In the genomic region with DNA sequence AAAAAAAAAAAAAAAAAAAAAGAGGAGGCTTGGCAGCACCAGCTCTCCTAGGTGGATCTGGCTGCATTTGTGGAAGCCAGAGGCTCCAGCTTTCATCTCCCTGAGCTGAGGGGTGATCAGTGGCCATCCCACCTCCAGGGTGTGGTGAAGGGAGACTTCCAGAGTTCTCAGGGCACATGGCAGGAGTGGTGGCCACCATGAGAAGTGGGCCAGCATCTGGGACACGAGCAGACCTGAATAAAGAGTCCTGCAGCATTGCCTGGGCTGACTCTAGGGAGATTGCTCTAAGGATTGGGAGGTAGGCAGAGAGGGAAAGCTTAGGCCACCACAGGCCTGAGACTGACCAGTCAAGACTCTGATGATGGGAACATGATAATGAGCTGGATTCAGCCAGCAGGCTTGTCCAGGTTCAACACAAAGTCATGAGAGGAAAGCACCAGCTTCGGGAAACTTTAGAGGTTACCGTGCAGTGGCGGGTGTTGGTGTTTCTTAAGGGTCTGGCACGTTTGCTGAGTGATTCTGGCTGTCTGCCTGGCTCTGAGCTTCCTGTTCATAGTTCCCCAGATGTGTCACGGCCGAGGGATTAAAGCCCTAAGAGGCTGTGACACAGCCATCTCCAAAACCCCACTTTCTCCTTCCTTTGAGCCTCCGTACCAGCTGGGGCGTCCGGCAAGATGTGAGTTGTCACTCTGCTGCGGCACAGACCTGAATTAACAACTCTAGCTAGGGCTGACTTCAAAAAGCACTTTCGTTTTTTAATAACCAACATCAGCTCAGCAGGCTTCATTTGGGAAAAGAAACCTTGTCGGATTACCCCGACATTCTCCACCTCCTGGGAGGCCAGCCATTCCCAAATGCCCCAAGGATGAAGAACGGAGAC, we compare ENCODE assay signal across 7 cellular contexts. TPM values are rescaled to one million over a fixed set of nuclear protein-coding genes. Genes with fewer than 3 reads are reported as not detected.
DNase-seq lines count a peak whose midpoint lies in the region; ATAC-seq and TF ChIP-seq lines count a peak whose summit lies in the region.

No MANE protein-coding gene starts in this region.

- H3K9me3 ChIP-seq in colonic mucosa (no peaks in the 10 kb centered on the region), suprapubic skin (no peaks in the 10 kb centered on the region)
- H3K9me3 ChIP-seq in naive thymus-derived CD4-positive, alpha-beta T cell (ENCODE audit: control insufficient read depth in 2 of 3, low read length in 3 of 3) = no peaks in the 10 kb centered on the region

- H3K27me3 Mint-ChIP-seq in naive thymus-derived CD4-positive, alpha-beta T cell = peaks cover 0 to 31% (median 6%) of the 10 kb centered on the region in 5 donors

- peaks cover 11 to 26% (median 16%) of the 10 kb centered on the region in 7 donors for H3K4me1 Mint-ChIP-seq in naive thymus-derived CD4-positive, alpha-beta T cell

- ATAC-seq in GM19324 (IDR thresholded peaks at IDR 0.05; ENCODE audit: low FRiP score, unreplicated experiment) (peak; percentile 65), HG03139 (IDR thresholded peaks at IDR 0.05; ENCODE audit: unreplicated experiment) (peak; percentile 70)
- peak; percentile 84 for ATAC-seq in naive thymus-derived CD4-positive, alpha-beta T cell

- no peak for TF ChIP-seq CTCF in colonic mucosa (IDR thresholded peaks at IDR 0.05)
- TF ChIP-seq CTCF in suprapubic skin (IDR thresholded peaks at IDR 0.05) = no peak

- no peaks in the 10 kb centered on the region for H3K4me1 ChIP-seq in colonic mucosa
- H3K4me1 ChIP-seq in naive thymus-derived CD4-positive, alpha-beta T cell (ENCODE audit: control insufficient read depth in 2 of 2, insufficient read depth in 2 of 2, low read length in 2 of 2) = no peaks in the 10 kb centered on the region
- peaks cover 16% of the 10 kb centered on the region for H3K4me1 ChIP-seq in suprapubic skin

- H3K9me3 Mint-ChIP-seq in naive thymus-derived CD4-positive, alpha-beta T cell = peaks cover 0 to 7% (median 0%) of the 10 kb centered on the region in 11 donors

- H3K27ac ChIP-seq in colonic mucosa (peak overlapping the region; percentile 24), suprapubic skin (peak overlapping the region; percentile 69)
- no peak overlapping the region for H3K27ac ChIP-seq in naive thymus-derived CD4-positive, alpha-beta T cell (ENCODE audit: low read depth, low read length)

- H3K27ac Mint-ChIP-seq in naive thymus-derived CD4-positive, alpha-beta T cell = peak overlapping the region in 5 of 9 donors; percentile 2 to 69 (median 20)

- CTCF ChIA-PET in naive thymus-derived CD4-positive, alpha-beta T cell (lab: Charles Lee) = interaction anchor here (0.5 to 0.7 kb wide), 2 partner anchors 136 to 882 kb away, joined by 3 to 5 read pairs; no protein-coding TSS in a partner anchor

- H3K4me3 ChIP-seq in colonic mucosa (no peak overlapping the region), suprapubic skin (peak overlapping the region; percentile 47)
- H3K4me3 ChIP-seq in naive thymus-derived CD4-positive, alpha-beta T cell (ENCODE audit: low read length) = peak overlapping the region; percentile 25

- no peak for TF ChIP-seq POLR2A in suprapubic skin (IDR thresholded peaks at IDR 0.05)

- POLR2A ChIA-PET in naive thymus-derived CD4-positive, alpha-beta T cell (lab: Charles Lee) = no interaction called here

- intact Hi-C loops in colonic mucosa (cut with DNase I) = no loop called here
- intact Hi-C loops in naive thymus-derived CD4-positive, alpha-beta T cell (cut with micrococcal nuclease) = no loop called here

- H3K36me3 Mint-ChIP-seq in naive thymus-derived CD4-positive, alpha-beta T cell = peaks cover 0 to 5% (median 0%) of the 10 kb centered on the region in 5 donors

- H3K4me3 Mint-ChIP-seq in naive thymus-derived CD4-positive, alpha-beta T cell = peak overlapping the region; percentile 73 to 88 (median 82)

- peak overlapping the region in 1 of 2 donors; percentile 27 for H3K9ac ChIP-seq in colonic mucosa (ENCODE audit: low read depth in 2 of 2, low read length in 2 of 2)

- no peaks in the 10 kb centered on the region for H3K36me3 ChIP-seq in colonic mucosa
- H3K36me3 ChIP-seq in naive thymus-derived CD4-positive, alpha-beta T cell (ENCODE audit: control insufficient read depth in 2 of 3, insufficient read depth in 3 of 3, low read length in 3 of 3) = no peaks in the 10 kb centered on the region
- no peaks in the 10 kb centered on the region for H3K36me3 ChIP-seq in suprapubic skin

- WGBS in suprapubic skin = 11% methylated on average over 13 of the region's 15 CpGs

- DNase-seq in activated CD4-positive, CD25-positive, alpha-beta regulatory T cell treated with anti-CD3 and anti-CD28 coated beads, Interleukin-2, amount 50 U/mL, for 16 hours (ENCODE audit: low read depth, low spot score) = peak; percentile 28
- DNase-seq in colonic mucosa (peak; percentile 66), suprapubic skin (ENCODE audit: low spot score in 2 of 2) (peak; percentile 81 to 85), COLO668 (lab: John Stamatoyannopoulos, UW; ENCODE audit: unreplicated experiment) (no peak)
- DNase-seq in naive thymus-derived CD4-positive, alpha-beta T cell = peak in 6 of 9 donors; percentile 4 to 46 (median 22)

- TF ChIP-seq EP300 in suprapubic skin (IDR thresholded peaks at IDR 0.05) = no peak

- no peaks in the 10 kb centered on the region for H3K27me3 ChIP-seq in colonic mucosa
- H3K27me3 ChIP-seq in naive thymus-derived CD4-positive, alpha-beta T cell (ENCODE audit: control insufficient read depth in 2 of 2, insufficient read depth in 2 of 2, low read length in 2 of 2) = no peaks in the 10 kb centered on the region
- no peaks in the 10 kb centered on the region for H3K27me3 ChIP-seq in suprapubic skin

RNA-seq across cellular contexts. Expression of gene IL1R1, which starts 38.3 kb away (rescaled TPM):
- 10 to 100 TPM; 13.9 to 23.9 TPM for total RNA-seq in colonic mucosa
- 1 to 10 TPM in 1 of 5 experiments, under 1 TPM in 4; 0.17 to 1.5 (median 0.54) TPM for total RNA-seq in naive thymus-derived CD4-positive, alpha-beta T cell
- not detected for polyA plus RNA-seq in naive thymus-derived CD4-positive, alpha-beta T cell
- total RNA-seq in suprapubic skin = 10 to 100 TPM; 52.1 to 90.0 (median 58.8) TPM

Comparison
In these comparisons a context has a peak if more than half of its experiments do, and no peak if none do; other contexts are left out.
1. RNA of gene IL1R1, which starts 38.3 kb away (total RNA-seq): 52.1 to 90.0 TPM in suprapubic skin and 13.9 to 23.9 TPM in colonic mucosa; 0.17 to 1.5 TPM in naive thymus-derived CD4-positive, alpha-beta T cell; every median in the first group is over 4 times any median in the second.
2. Peak in every context shown above with its lines, with median percentiles within 50 percentile points of each other: ATAC-seq.